Comparison of ENCODE assay signal across 16 cellular contexts in genomic region chr5:99077254-99077640, GRCh38.
DNase-seq lines count a peak whose midpoint lies in the region; ATAC-seq and TF ChIP-seq lines count a peak whose summit lies in the region.
"Had no signal": no experiment of that assay in that cellular context is flagged by ENCODE, and none has a peak within 500 bp of the region (broad histone marks: within the 10 kb centered on the region; RNA-seq: fewer than 3 reads in every experiment).

No MANE protein-coding gene starts in this region.

- no peak overlapping the region for H3K9ac ChIP-seq in colonic mucosa (ENCODE audit: low read depth in 2 of 2, low read length in 2 of 2)

- H3K4me3 Mint-ChIP-seq in activated CD8-positive, alpha-beta memory T cell treated with anti-CD3 and anti-CD28 coated beads, Interleukin-2, amount 10 ng/mL, durations not matched to agents 7 days and 5 days: no peak overlapping the region
- H3K4me3 Mint-ChIP-seq: activated CD4-positive, alpha-beta T cell treated with anti-CD3 and anti-CD28 coated beads, Interleukin-2, amount 10 ng/mL, durations not matched to agents 24 days and 14 days; natural killer cell had no signal

- no peaks in the 10 kb centered on the region for H3K36me3 Mint-ChIP-seq in activated CD8-positive, alpha-beta memory T cell treated with anti-CD3 and anti-CD28 coated beads, Interleukin-2, amount 10 ng/mL, durations not matched to agents 7 days and 5 days
- H3K36me3 Mint-ChIP-seq: natural killer cell had no signal

- intact Hi-C loops in colonic mucosa (cut with DNase I): no loop called here

- no peaks in the 10 kb centered on the region for H3K4me1 Mint-ChIP-seq in activated CD8-positive, alpha-beta memory T cell treated with anti-CD3 and anti-CD28 coated beads, Interleukin-2, amount 10 ng/mL, durations not matched to agents 7 days and 5 days
- H3K4me1 Mint-ChIP-seq: natural killer cell had no signal

- no peak overlapping the region for H3K27ac ChIP-seq in colonic mucosa
- H3K27ac ChIP-seq: esophagus squamous epithelium had no signal

- H3K27me3 Mint-ChIP-seq in activated CD8-positive, alpha-beta memory T cell treated with anti-CD3 and anti-CD28 coated beads, Interleukin-2, amount 10 ng/mL, durations not matched to agents 7 days and 5 days: no peaks in the 10 kb centered on the region

- no peak for DNase-seq in 8988T
- DNase-seq in colonic mucosa: no peak
- DNase-seq in activated CD8-positive, alpha-beta memory T cell treated with anti-CD3 and anti-CD28 coated beads, Interleukin-2, amount 10 ng/mL, durations not matched to agents 7 days and 5 days: no peak
- no peak for DNase-seq in CD1c-positive myeloid dendritic cell (ENCODE audit: extremely low spot score)
- DNase-seq: activated CD4-positive, alpha-beta T cell treated with anti-CD3 and anti-CD28 coated beads, Interleukin-2, amount 10 ng/mL, durations not matched to agents 24 days and 14 days; COR-L47; esophagus squamous epithelium; IMR-90; natural killer cell; T-helper 2 cell; trophoblast cell had no signal

- H3K27ac Mint-ChIP-seq in activated CD8-positive, alpha-beta memory T cell treated with anti-CD3 and anti-CD28 coated beads, Interleukin-2, amount 10 ng/mL, durations not matched to agents 7 days and 5 days: no peak overlapping the region
- H3K27ac Mint-ChIP-seq: activated CD4-positive, alpha-beta T cell treated with anti-CD3 and anti-CD28 coated beads, Interleukin-2, amount 10 ng/mL, durations not matched to agents 24 days and 14 days; natural killer cell had no signal

- no peak for TF ChIP-seq CTCF in colonic mucosa (IDR thresholded peaks at IDR 0.05)

- no peaks in the 10 kb centered on the region for H3K27me3 ChIP-seq in colonic mucosa
- H3K27me3 ChIP-seq: esophagus squamous epithelium had no signal

- H3K9me3 ChIP-seq in colonic mucosa: no peaks in the 10 kb centered on the region
- H3K9me3 ChIP-seq: esophagus squamous epithelium had no signal

- CTCF ChIA-PET in activated CD8-positive, alpha-beta memory T cell treated with anti-CD3 and anti-CD28 coated beads, Interleukin-2, amount 10 ng/mL, durations not matched to agents 7 days and 5 days (lab: Charles Lee): interaction anchor here (1.2 kb wide), 1 partner anchor 15 kb away, joined by 3 read pairs; no protein-coding TSS in a partner anchor

- peak; percentile 63 for ATAC-seq in GM18502 (IDR thresholded peaks at IDR 0.05; ENCODE audit: poor library complexity, unreplicated experiment)
- ATAC-seq in GM19351 (IDR thresholded peaks at IDR 0.05; ENCODE audit: unreplicated experiment): peak; percentile 90
- peak; percentile 59 for ATAC-seq in HG02642 (IDR thresholded peaks at IDR 0.05; ENCODE audit: poor library complexity, unreplicated experiment)
- peak; percentile 72 for ATAC-seq in HG03378 (IDR thresholded peaks at IDR 0.05; ENCODE audit: unreplicated experiment)
- no peak for ATAC-seq in activated CD8-positive, alpha-beta memory T cell treated with anti-CD3 and anti-CD28 coated beads, Interleukin-2, amount 10 ng/mL, durations not matched to agents 7 days and 5 days
- ATAC-seq: natural killer cell, Panc1 had no signal

- H3K9me3 Mint-ChIP-seq in activated CD8-positive, alpha-beta memory T cell treated with anti-CD3 and anti-CD28 coated beads, Interleukin-2, amount 10 ng/mL, durations not matched to agents 7 days and 5 days (ENCODE audit: low read depth): no peaks in the 10 kb centered on the region
- H3K9me3 Mint-ChIP-seq: activated CD4-positive, alpha-beta T cell treated with anti-CD3 and anti-CD28 coated beads, Interleukin-2, amount 10 ng/mL, durations not matched to agents 24 days and 14 days; natural killer cell had no signal

- no peaks in the 10 kb centered on the region for H3K4me1 ChIP-seq in colonic mucosa
- H3K4me1 ChIP-seq: esophagus squamous epithelium had no signal

- H3K4me3 ChIP-seq in colonic mucosa: no peak overlapping the region
- H3K4me3 ChIP-seq: esophagus squamous epithelium had no signal

- H3K36me3 ChIP-seq in colonic mucosa: no peaks in the 10 kb centered on the region
- H3K36me3 ChIP-seq: esophagus squamous epithelium had no signal
